In the genomic region with DNA sequence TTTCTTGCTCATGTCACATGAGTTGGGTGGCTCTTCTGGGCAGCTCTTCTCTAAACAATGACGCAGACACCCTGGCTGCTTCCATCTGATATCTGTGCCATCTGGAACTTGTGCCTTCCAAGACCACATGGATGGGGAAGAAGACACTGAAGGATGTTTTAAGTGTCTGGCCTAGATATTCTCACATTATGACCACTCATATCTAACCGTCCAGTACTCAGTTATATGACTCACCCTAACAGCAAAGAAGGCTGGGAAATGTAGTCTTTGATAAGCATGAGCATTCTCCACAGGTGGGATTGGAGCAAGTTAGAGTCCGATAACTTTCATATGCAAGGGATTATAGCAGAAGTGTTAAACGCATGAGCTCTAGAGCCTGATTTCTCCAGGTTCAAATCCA, we compare ENCODE assay signal across 29 cellular contexts.
"Had no signal": no experiment of that assay in that cellular context is flagged by ENCODE, and none has a peak within 500 bp of the region (broad histone marks: within the 10 kb centered on the region; RNA-seq: fewer than 3 reads in every experiment).

No MANE protein-coding gene starts in this region.

- ATAC-seq: activated CD8-positive, alpha-beta memory T cell treated with anti-CD3 and anti-CD28 coated beads, Interleukin-2, amount 10 ng/mL, durations not matched to agents 7 days and 5 days; activated naive CD8-positive, alpha-beta T cell treated with anti-CD3 and anti-CD28 coated beads, Interleukin-2, amount 50 U/mL, for 24 hours had no signal

- H3K36me3 ChIP-seq: WERI-Rb-1 had no signal

- H3K27ac ChIP-seq: WERI-Rb-1 had no signal

- DNase-seq: activated CD4-positive, alpha-beta memory T cell treated with anti-CD3 and anti-CD28 coated beads, Interleukin-2, amount 10 ng/mL, durations not matched to agents 7 days and 5 days; activated CD4-positive, alpha-beta T cell treated with anti-CD3 and anti-CD28 coated beads for 1 hour; activated CD4-positive, alpha-beta T cell treated with anti-CD3 and anti-CD28 coated beads for 48 hours; activated CD4-positive, CD25-positive, alpha-beta regulatory T cell; activated CD8-positive, alpha-beta memory T cell treated with anti-CD3 and anti-CD28 coated beads for 24 hours; activated CD8-positive, alpha-beta memory T cell treated with anti-CD3 and anti-CD28 coated beads, Interleukin-2, amount 10 ng/mL, durations not matched to agents 7 days and 5 days; activated CD8-positive, alpha-beta memory T cell treated with anti-CD3 and anti-CD28 coated beads, Interleukin-2, amount 50 U/mL, for 48 hours; activated effector memory CD4-positive, alpha-beta T cell treated with Interleukin-2 at 50 U/mL for 16 hours; activated naive CD4-positive, alpha-beta T cell treated with anti-CD3 and anti-CD28 coated beads, Interleukin-2, amount 10 ng/mL, durations not matched to agents 7 days and 5 days; activated naive CD8-positive, alpha-beta T cell treated with anti-CD3 and anti-CD28 coated beads, Interleukin-2, amount 50 U/mL, for 24 hours; activated T-cell treated with anti-CD3 and anti-CD28 coated beads, Interleukin-2, amount 50 U/mL, for 48 hours; anterior cingulate cortex; caudate nucleus; cerebellar nuclear complex; NCI-H1048; NCI-H1105 treated with DMSO at 0.1 percent for 48 hours; NCI-H1436 treated with DMSO at 0.1 percent for 48 hours; NCI-H1694 treated with DMSO at 0.1 percent for 48 hours; NCI-H2029; NCI-H2107; NCI-H2171; NCI-H510A; NCI-H526; NCI-H748 treated with DMSO at 0.1 percent for 48 hours; NK-92 treated with Interleukin-12 subunit alpha and Interleukin-12 subunit beta, amount 100 ng/mL, for 24 hours; Right ventricle myocardium superior; SW 1271; T1000; WERI-Rb-1 had no signal
